21 cellular contexts compared by ENCODE assay signal in genomic region chr5:56343988-56344387, GRCh38.
"Had no signal": no experiment of that assay in that cellular context is flagged by ENCODE, and none has a peak within 500 bp of the region (broad histone marks: within the 10 kb centered on the region; RNA-seq: fewer than 3 reads in every experiment).

No MANE protein-coding gene starts in this region.

- H3K27ac Mint-ChIP-seq: naive thymus-derived CD4-positive, alpha-beta T cell; stimulated activated effector memory CD8-positive, alpha-beta T cell treated with anti-CD3 and anti-CD28 coated beads, Interleukin-12 subunit alpha, Interleukin-12 subunit beta, amount 100 ng/mL, for 72 hours had no signal

- H3K27me3 ChIP-seq: heart left ventricle, neutrophil, right lobe of liver, suprapubic skin, thyroid gland, upper lobe of left lung, uterus had no signal

- H3K36me3 ChIP-seq: heart left ventricle, neutrophil, right lobe of liver, suprapubic skin, thyroid gland, upper lobe of left lung, uterus had no signal

- H3K4me3 Mint-ChIP-seq: naive thymus-derived CD4-positive, alpha-beta T cell; stimulated activated effector memory CD8-positive, alpha-beta T cell treated with anti-CD3 and anti-CD28 coated beads, Interleukin-12 subunit alpha, Interleukin-12 subunit beta, amount 100 ng/mL, for 72 hours had no signal

- H3K9me3 ChIP-seq: heart left ventricle, neutrophil, psoas muscle, right lobe of liver, suprapubic skin, thyroid gland, upper lobe of left lung, uterus had no signal

- H3K27me3 Mint-ChIP-seq: naive thymus-derived CD4-positive, alpha-beta T cell had no signal

- DNase-seq: cortex of kidney; dorsolateral prefrontal cortex; effector CD8-positive, alpha-beta T cell; heart left ventricle; hippocampal formation; left colon; left ventricle myocardium superior; mesendoderm; naive thymus-derived CD4-positive, alpha-beta T cell; psoas muscle; retina; right lobe of liver; stimulated activated CD4-positive, alpha-beta T cell treated with anti-CD3 and anti-CD28 coated beads, Interleukin-4, amount 100 ng/mL, for 1 hour; stimulated activated CD8-positive, alpha-beta memory T cell treated with anti-CD3 and anti-CD28 coated beads, Interleukin-4, amount 100 ng/mL, for 48 hours; thyroid gland; upper lobe of left lung; uterus had no signal

- H3K4me1 Mint-ChIP-seq: stimulated activated effector memory CD8-positive, alpha-beta T cell treated with anti-CD3 and anti-CD28 coated beads, Interleukin-12 subunit alpha, Interleukin-12 subunit beta, amount 100 ng/mL, for 72 hours had no signal

- H3K27ac ChIP-seq: dorsolateral prefrontal cortex, heart left ventricle, neutrophil, psoas muscle, right lobe of liver, suprapubic skin, thyroid gland, upper lobe of left lung, uterus had no signal

- H3K4me1 ChIP-seq: psoas muscle, right lobe of liver, thyroid gland, upper lobe of left lung, uterus had no signal

- H3K36me3 Mint-ChIP-seq: stimulated activated effector memory CD8-positive, alpha-beta T cell treated with anti-CD3 and anti-CD28 coated beads, Interleukin-12 subunit alpha, Interleukin-12 subunit beta, amount 100 ng/mL, for 72 hours had no signal

- H3K4me3 ChIP-seq: dorsolateral prefrontal cortex, heart left ventricle, lung, psoas muscle, right lobe of liver, suprapubic skin, thyroid gland, upper lobe of left lung, uterus had no signal

- H3K9me3 Mint-ChIP-seq: stimulated activated effector memory CD8-positive, alpha-beta T cell treated with anti-CD3 and anti-CD28 coated beads, Interleukin-12 subunit alpha, Interleukin-12 subunit beta, amount 100 ng/mL, for 72 hours had no signal

- ATAC-seq: heart left ventricle; left colon; left ventricle myocardium superior; naive thymus-derived CD4-positive, alpha-beta T cell; psoas muscle; right lobe of liver; stimulated activated effector memory CD8-positive, alpha-beta T cell treated with anti-CD3 and anti-CD28 coated beads, Interleukin-12 subunit alpha, Interleukin-12 subunit beta, amount 100 ng/mL, for 72 hours had no signal
